In the genomic region with DNA sequence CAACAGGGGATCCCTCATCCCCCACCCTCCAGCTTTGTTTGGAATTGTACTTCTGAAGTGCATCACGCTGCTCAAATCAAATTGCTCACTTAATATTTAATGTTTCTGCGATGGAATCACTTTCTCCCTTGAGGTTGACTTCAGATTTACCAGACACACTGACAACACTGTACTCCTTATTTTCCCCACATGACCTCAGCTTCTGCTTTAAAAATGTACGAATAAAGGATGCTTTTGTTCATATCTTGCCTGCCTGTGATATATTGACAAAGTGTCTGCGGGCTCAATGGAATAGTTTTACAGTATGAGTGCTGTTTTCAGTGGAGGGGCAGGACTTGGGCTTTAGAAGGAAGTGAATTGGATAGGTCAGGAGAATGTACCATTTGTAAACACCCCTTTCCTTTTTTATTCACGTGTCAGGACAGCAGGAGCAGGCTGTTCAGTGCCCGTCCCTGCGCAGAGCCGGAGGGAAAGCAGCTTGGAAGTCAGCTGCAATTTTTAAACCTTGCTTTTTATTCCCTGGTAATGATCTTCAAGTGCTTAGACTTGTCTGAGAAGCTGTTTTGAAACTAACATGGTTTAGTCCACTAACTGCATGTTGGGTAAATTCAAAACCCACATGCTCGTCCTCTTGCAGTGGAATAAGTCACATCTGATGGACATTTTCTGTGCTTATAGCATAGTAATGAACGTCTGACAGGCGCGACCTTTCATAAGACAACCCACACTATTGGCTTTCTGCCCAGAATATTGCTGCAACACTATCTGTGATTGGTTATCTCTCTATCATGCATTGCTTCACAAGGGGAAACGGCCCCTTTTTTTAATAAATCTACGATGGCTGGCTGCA, we compare ENCODE assay signal across 8 cellular contexts. TPM values are rescaled to one million over a fixed set of nuclear protein-coding genes. Genes with fewer than 3 reads are reported as not detected.
DNase-seq lines count a peak whose midpoint lies in the region; ATAC-seq and TF ChIP-seq lines count a peak whose summit lies in the region.

No MANE protein-coding gene starts in this region.

- peak; percentile 94 for DNase-seq in COR-L47 (lab: John Stamatoyannopoulos, UW)
- DNase-seq in HPDE6-E6E7 (ENCODE audit: extremely low spot score): peak; percentile 35
- DNase-seq in OCI-M1 (lab: John Stamatoyannopoulos, UW): peak; percentile 91
- peak; percentile 31 for DNase-seq in activated naive CD4-positive, alpha-beta T cell treated with anti-CD3 and anti-CD28 coated beads, Interleukin-2, amount 50 U/mL, for 16 hours
- peak; percentile 64 for DNase-seq in germinal center (ENCODE audit: low spot score)
- DNase-seq in omental fat pad (ENCODE audit: low spot score): no peak
- no peak for DNase-seq in NCI-H345 (lab: John Stamatoyannopoulos, UW)

- TF ChIP-seq CTCF in omental fat pad (IDR thresholded peaks at IDR 0.05): no peak

- peak; percentile 63 for ATAC-seq in GM19463 (IDR thresholded peaks at IDR 0.05; ENCODE audit: unreplicated experiment)
- peak; percentile 80 for ATAC-seq in omental fat pad (ENCODE audit: low FRiP score)

RNA-seq across cellular contexts. Expression of a gene that starts 29.9 kb away (rescaled TPM):
- total RNA-seq in omental fat pad: 100 to 1,000 TPM; 346 to 530 (median 397) TPM

Comparison
In these comparisons a context has a peak if more than half of its experiments do, and no peak if none do; other contexts are left out.
1. DNase-seq: peak in COR-L47 (single experiment), HPDE6-E6E7 (single experiment), OCI-M1 (single experiment), activated naive CD4-positive, alpha-beta T cell treated with anti-CD3 and anti-CD28 coated beads, Interleukin-2, amount 50 U/mL, for 16 hours (single experiment) and germinal center (single experiment); none in omental fat pad (single experiment) and NCI-H345 (single experiment).